Comparison of ENCODE assay signal across 26 cellular contexts in genomic region chr6:36054965-36055364, GRCh38. TPM values are rescaled to one million over a fixed set of nuclear protein-coding genes. Genes with fewer than 3 reads are reported as not detected.
DNase-seq lines count a peak whose midpoint lies in the region; TF ChIP-seq lines count a peak whose summit lies in the region.
"Had no signal": no experiment of that assay in that cellular context is flagged by ENCODE, and none has a peak within 500 bp of the region (broad histone marks: within the 10 kb centered on the region; RNA-seq: fewer than 3 reads in every experiment).

No MANE protein-coding gene starts in this region.

- intact Hi-C loops in activated CD4-positive, alpha-beta T cell treated with anti-CD3 and anti-CD28 coated beads, Interleukin-2, amount 10 ng/mL, durations not matched to agents 24 days and 14 days (cut with micrococcal nuclease) = no loop called here
- intact Hi-C loops in uterus (cut with DNase I; ENCODE audit: low total_unique reads) = no loop called here

- no peaks in the 10 kb centered on the region for H3K9me3 ChIP-seq in uterus
- H3K9me3 ChIP-seq: ascending aorta, colonic mucosa, Peyer's patch had no signal

- H3K36me3 ChIP-seq in uterus = no peaks in the 10 kb centered on the region
- H3K36me3 ChIP-seq: colonic mucosa had no signal

- H3K9me3 Mint-ChIP-seq in activated CD4-positive, alpha-beta T cell treated with anti-CD3 and anti-CD28 coated beads, Interleukin-2, amount 10 ng/mL, durations not matched to agents 24 days and 14 days = no peaks in the 10 kb centered on the region
- H3K9me3 Mint-ChIP-seq: activated naive CD8-positive, alpha-beta T cell treated with anti-CD3 and anti-CD28 coated beads for 36 hours; IgD-negative memory B cell; neural crest cell; stimulated activated naive B cell treated with anti-CD40 and anti-IgM and Interleukin-4, amounts not matched to agents 10 μg/mL and 1 μg/mL and 100 μg/mL, for 72 hours had no signal

- TF ChIP-seq POLR2A in uterus (IDR thresholded peaks at IDR 0.05) = no peak

- DNase-seq in activated CD4-positive, alpha-beta T cell treated with anti-CD3 and anti-CD28 coated beads, Interleukin-2, amount 10 ng/mL, durations not matched to agents 24 days and 14 days = no peak
- DNase-seq in activated CD4-positive, alpha-beta T cell treated with anti-CD3 and anti-CD28 coated beads, Interleukin-2, amount 50 U/mL, for 4 hours = no peak
- DNase-seq in Jurkat, Clone E6-1 (ENCODE audit: low read depth, low spot score) = peak; percentile 53
- peak; percentile 43 for DNase-seq in dermis blood vessel endothelial cell
- DNase-seq in uterus = no peak
- DNase-seq in SHP77 treated with DMSO at 0.1 percent for 48 hours (lab: John Stamatoyannopoulos, UW) = no peak
- no peak for DNase-seq in HCEC 1CT
- DNase-seq: activated CD4-positive, alpha-beta T cell treated with anti-CD3 and anti-CD28 coated beads for 4 hours; activated CD8-positive, alpha-beta memory T cell treated with anti-CD3 and anti-CD28 coated beads for 24 hours; activated effector memory CD4-positive, alpha-beta T cell treated with anti-CD3 and anti-CD28 coated beads, Interleukin-2, amount 50 U/mL, for 16 hours; activated naive CD8-positive, alpha-beta T cell treated with anti-CD3 and anti-CD28 coated beads for 36 hours; colonic mucosa; effector CD8-positive, alpha-beta T cell; hippocampal formation; NCI-H1048; NCI-H1694 treated with DMSO at 0.1 percent for 48 hours; Peyer's patch; SIG-M5; stimulated activated naive B cell treated with anti-CD40 and anti-IgM and Interleukin-4, amounts not matched to agents 10 μg/mL and 1 μg/mL and 100 μg/mL, for 72 hours; T-helper 9 cell had no signal

- no peak overlapping the region for H3K4me3 ChIP-seq in Jurkat, Clone E6-1 (ENCODE audit: low read length)
- no peak overlapping the region for H3K4me3 ChIP-seq in uterus
- H3K4me3 ChIP-seq: ascending aorta, colonic mucosa, Peyer's patch, skin epidermis had no signal

- H3K27me3 ChIP-seq in uterus = no peaks in the 10 kb centered on the region
- H3K27me3 ChIP-seq: ascending aorta, colonic mucosa, Peyer's patch had no signal

- H3K27ac ChIP-seq in uterus = peak overlapping the region; percentile 35 to 53
- H3K27ac ChIP-seq: ascending aorta, colonic mucosa, Peyer's patch, skin epidermis had no signal

- H3K4me1 Mint-ChIP-seq in activated CD4-positive, alpha-beta T cell treated with anti-CD3 and anti-CD28 coated beads, Interleukin-2, amount 10 ng/mL, durations not matched to agents 24 days and 14 days = peaks cover 5% of the 10 kb centered on the region
- H3K4me1 Mint-ChIP-seq: neural crest cell had no signal

- peak overlapping the region; percentile 8 for H3K27ac Mint-ChIP-seq in activated CD4-positive, alpha-beta T cell treated with anti-CD3 and anti-CD28 coated beads, Interleukin-2, amount 10 ng/mL, durations not matched to agents 24 days and 14 days
- H3K27ac Mint-ChIP-seq: activated naive CD8-positive, alpha-beta T cell treated with anti-CD3 and anti-CD28 coated beads for 36 hours; IgD-negative memory B cell; stimulated activated naive B cell treated with anti-CD40 and anti-IgM and Interleukin-4, amounts not matched to agents 10 μg/mL and 1 μg/mL and 100 μg/mL, for 72 hours had no signal

- H3K27me3 Mint-ChIP-seq in activated CD4-positive, alpha-beta T cell treated with anti-CD3 and anti-CD28 coated beads, Interleukin-2, amount 10 ng/mL, durations not matched to agents 24 days and 14 days = no peaks in the 10 kb centered on the region
- H3K27me3 Mint-ChIP-seq: activated naive CD8-positive, alpha-beta T cell treated with anti-CD3 and anti-CD28 coated beads for 36 hours; IgD-negative memory B cell; stimulated activated naive B cell treated with anti-CD40 and anti-IgM and Interleukin-4, amounts not matched to agents 10 μg/mL and 1 μg/mL and 100 μg/mL, for 72 hours had no signal

- H3K4me1 ChIP-seq in uterus = no peaks in the 10 kb centered on the region

- no peak overlapping the region for H3K4me3 Mint-ChIP-seq in activated CD4-positive, alpha-beta T cell treated with anti-CD3 and anti-CD28 coated beads, Interleukin-2, amount 10 ng/mL, durations not matched to agents 24 days and 14 days
- H3K4me3 Mint-ChIP-seq: activated naive CD8-positive, alpha-beta T cell treated with anti-CD3 and anti-CD28 coated beads for 36 hours; IgD-negative memory B cell; neural crest cell; stimulated activated naive B cell treated with anti-CD40 and anti-IgM and Interleukin-4, amounts not matched to agents 10 μg/mL and 1 μg/mL and 100 μg/mL, for 72 hours had no signal

- TF ChIP-seq CTCF in uterus (IDR thresholded peaks at IDR 0.05) = no peak

- H3K36me3 Mint-ChIP-seq in activated CD4-positive, alpha-beta T cell treated with anti-CD3 and anti-CD28 coated beads, Interleukin-2, amount 10 ng/mL, durations not matched to agents 24 days and 14 days (ENCODE audit: low read depth) = peaks cover 23% of the 10 kb centered on the region

RNA-seq across cellular contexts. Expression of gene MAPK14, which starts 27.4 kb away (rescaled TPM):
- 40.9 and 42.5 TPM in 2 replicates for total RNA-seq in activated CD4-positive, alpha-beta T cell treated with anti-CD3 and anti-CD28 coated beads, Interleukin-2, amount 10 ng/mL, durations not matched to agents 24 days and 14 days
- 81.2 TPM for polyA plus RNA-seq in Jurkat, Clone E6-1 (2012; ENCODE audit: insufficient read depth, insufficient read length)
- 71.8 and 77.0 TPM in 2 replicates for total RNA-seq in dermis blood vessel endothelial cell
- 100 to 1,000 TPM in 2 of 4 donors, 10 to 100 TPM in 2; 62.0 to 117 (median 86.2) TPM for total RNA-seq in uterus

RNA-seq across cellular contexts. Expression of gene SLC26A8, which starts 30.5 kb away (rescaled TPM):
- total RNA-seq in activated CD4-positive, alpha-beta T cell treated with anti-CD3 and anti-CD28 coated beads, Interleukin-2, amount 10 ng/mL, durations not matched to agents 24 days and 14 days = not detected in 2 replicates
- not detected for polyA plus RNA-seq in Jurkat, Clone E6-1 (2012; ENCODE audit: insufficient read depth, insufficient read length)
- total RNA-seq in dermis blood vessel endothelial cell = under 0.01 TPM in 1 of 2 replicates, not detected in the other
- total RNA-seq in uterus = under 1 TPM in 1 of 4 donors, not detected in 3; 0.07 TPM
- total RNA-seq: ascending aorta, HT-29, lung microvascular endothelial cell had no signal
- polyA plus RNA-seq: IgD-negative memory B cell had no signal

Comparison
In these comparisons a context has a peak if more than half of its experiments do, and no peak if none do; other contexts are left out.
1. DNase-seq: peak in Jurkat, Clone E6-1 (single experiment) and dermis blood vessel endothelial cell (single experiment); none in activated CD4-positive, alpha-beta T cell treated with anti-CD3 and anti-CD28 coated beads, Interleukin-2, amount 10 ng/mL, durations not matched to agents 24 days and 14 days (single experiment), activated CD4-positive, alpha-beta T cell treated with anti-CD3 and anti-CD28 coated beads, Interleukin-2, amount 50 U/mL, for 4 hours (0 of 2), uterus (0 of 2), SHP77 treated with DMSO at 0.1 percent for 48 hours (single experiment) and HCEC 1CT (single experiment).